Comparison of ENCODE assay signal across 25 cellular contexts in the genomic region with DNA sequence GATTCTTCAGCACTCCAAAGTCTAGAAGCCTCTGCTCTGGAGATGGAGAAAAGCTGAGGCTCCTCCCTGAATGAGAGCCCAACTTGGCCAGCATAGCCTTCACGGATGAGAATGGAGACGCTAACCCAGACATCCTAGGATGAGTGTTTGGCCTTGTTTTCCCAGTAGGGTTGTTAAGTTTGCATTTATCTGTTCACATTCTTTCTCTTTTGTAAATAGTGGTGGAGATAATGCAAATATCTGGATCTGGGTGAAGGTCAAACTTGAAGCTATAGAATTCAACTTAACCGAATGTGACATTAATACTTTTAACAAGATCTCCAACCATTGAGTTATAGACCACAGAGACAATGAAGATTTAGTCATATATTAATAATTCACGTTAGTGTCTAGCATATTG.
"Had no signal": no experiment of that assay in that cellular context is flagged by ENCODE, and none has a peak within 500 bp of the region (broad histone marks: within the 10 kb centered on the region; RNA-seq: fewer than 3 reads in every experiment).

No MANE protein-coding gene starts in this region.

- ATAC-seq: activated CD8-positive, alpha-beta memory T cell treated with anti-CD3 and anti-CD28 coated beads, Interleukin-2, amount 10 ng/mL, durations not matched to agents 7 days and 5 days; activated naive CD4-positive, alpha-beta T cell treated with anti-CD3 and anti-CD28 coated beads, Interleukin-2, amount 50 U/mL, for 72 hours; activated naive CD8-positive, alpha-beta T cell treated with anti-CD3 and anti-CD28 coated beads, Interleukin-2, amount 50 U/mL, for 24 hours; WTC11 had no signal

- H3K4me1 ChIP-seq: SJCRH30 had no signal

- H3K4me3 ChIP-seq: cardiac muscle cell, SJCRH30 had no signal

- H3K27me3 ChIP-seq: cardiac muscle cell, SJCRH30 had no signal

- H3K27ac ChIP-seq: cardiac muscle cell, KMS-11, SJCRH30 had no signal

- H3K36me3 ChIP-seq: cardiac muscle cell, SJCRH30 had no signal

- DNase-seq: activated CD4-positive, alpha-beta T cell treated with anti-CD3 and anti-CD28 coated beads, Interleukin-2, amount 10 ng/mL, durations not matched to agents 24 days and 14 days; activated CD4-positive, alpha-beta T cell treated with anti-CD3 and anti-CD28 coated beads, Interleukin-2, amount 50 U/mL, for 48 hours; activated CD4-positive, CD25-positive, alpha-beta regulatory T cell treated with anti-CD3 and anti-CD28 coated beads, Interleukin-2, amount 50 U/mL, for 72 hours; activated CD8-positive, alpha-beta memory T cell treated with anti-CD3 and anti-CD28 coated beads, Interleukin-2, amount 10 ng/mL, durations not matched to agents 7 days and 5 days; activated effector memory CD4-positive, alpha-beta T cell treated with Interleukin-2 at 50 U/mL for 16 hours; activated naive CD4-positive, alpha-beta T cell; activated naive CD8-positive, alpha-beta T cell treated with anti-CD3 and anti-CD28 coated beads, Interleukin-2, amount 50 U/mL, for 24 hours; activated T-cell treated with anti-CD3 and anti-CD28 coated beads, Interleukin-2, amount 50 U/mL, for 24 hours; amygdala; cerebellar nuclear complex; NCI-H1092; NCI-H1417; NCI-H1930; NCI-H2171; NCI-H2227 treated with DMSO at 0.1 percent for 48 hours; NCI-H446 treated with DMSO at 0.1 percent for 48 hours; NCI-H524 treated with DMSO at 0.1 percent for 48 hours; NCI-H82; NK-92 treated with Interleukin-12 subunit alpha and Interleukin-12 subunit beta, amount 100 ng/mL, for 24 hours; Right ventricle myocardium superior; SJCRH30 had no signal

- H3K9me3 ChIP-seq: SJCRH30 had no signal

- H3K4me2 ChIP-seq: KMS-11 had no signal

- H3K9ac ChIP-seq: KMS-11 had no signal
